14 cellular contexts compared by ENCODE assay signal in genomic region chr12:802242-802995, GRCh38. TPM values are rescaled to one million over a fixed set of nuclear protein-coding genes. Genes with fewer than 3 reads are reported as not detected.
DNase-seq lines count a peak whose midpoint lies in the region; ATAC-seq and TF ChIP-seq lines count a peak whose summit lies in the region.
"Had no signal": no experiment of that assay in that cellular context is flagged by ENCODE, and none has a peak within 500 bp of the region (broad histone marks: within the 10 kb centered on the region; RNA-seq: fewer than 3 reads in every experiment).

No MANE protein-coding gene starts in this region.

- H3K9me3 ChIP-seq in Panc1 (ENCODE audit: control insufficient read depth, insufficient read depth, low read depth, low read length) (no peaks in the 10 kb centered on the region), hepatocyte (ENCODE audit: low read depth) (no peaks in the 10 kb centered on the region)
- H3K9me3 ChIP-seq: BE2C had no signal

- no peaks in the 10 kb centered on the region for H3K36me3 ChIP-seq in Panc1 (ENCODE audit: control insufficient read depth, insufficient read depth, low read length)
- no peaks in the 10 kb centered on the region for H3K36me3 ChIP-seq in hepatocyte (replicated peaks; ENCODE audit: insufficient read depth, low read depth)
- H3K36me3 ChIP-seq: BE2C had no signal

- peaks cover 69% of the 10 kb centered on the region for H3K4me1 Mint-ChIP-seq in activated naive CD8-positive, alpha-beta T cell (ENCODE audit: low read depth)
- peaks cover 64% of the 10 kb centered on the region for H3K4me1 Mint-ChIP-seq in activated naive CD8-positive, alpha-beta T cell treated with anti-CD3 and anti-CD28 coated beads for 36 hours

- H4K20me1 ChIP-seq in hepatocyte (ENCODE audit: insufficient read depth, poor library complexity, severe bottlenecking), result peaks cover 40% of the 10 kb centered on the region

- no peaks in the 10 kb centered on the region for H3K9me3 Mint-ChIP-seq in activated naive CD8-positive, alpha-beta T cell (ENCODE audit: low read depth)
- H3K9me3 Mint-ChIP-seq in activated naive CD8-positive, alpha-beta T cell treated with anti-CD3 and anti-CD28 coated beads for 36 hours, result no peaks in the 10 kb centered on the region
- H3K9me3 Mint-ChIP-seq: activated CD4-positive, alpha-beta T cell treated with anti-CD3 and anti-CD28 coated beads, Interleukin-2, amount 10 ng/mL, durations not matched to agents 7 days and 5 days had no signal

- H3K36me3 Mint-ChIP-seq in activated naive CD8-positive, alpha-beta T cell, result no peaks in the 10 kb centered on the region
- peaks cover 25% of the 10 kb centered on the region for H3K36me3 Mint-ChIP-seq in activated naive CD8-positive, alpha-beta T cell treated with anti-CD3 and anti-CD28 coated beads for 36 hours

- H3K27me3 Mint-ChIP-seq in activated naive CD8-positive, alpha-beta T cell, result no peaks in the 10 kb centered on the region
- no peaks in the 10 kb centered on the region for H3K27me3 Mint-ChIP-seq in activated naive CD8-positive, alpha-beta T cell treated with anti-CD3 and anti-CD28 coated beads for 36 hours
- H3K27me3 Mint-ChIP-seq: activated CD4-positive, alpha-beta T cell treated with anti-CD3 and anti-CD28 coated beads, Interleukin-2, amount 10 ng/mL, durations not matched to agents 7 days and 5 days had no signal

- DNase-seq in activated naive CD8-positive, alpha-beta T cell treated with anti-CD3 and anti-CD28 coated beads for 36 hours, result no peak
- DNase-seq in Panc1 (ENCODE audit: low read depth, low spot score) (no peak), left lobe of liver (ENCODE audit: low spot score) (no peak), DMS114 treated with DMSO at 0.1 percent for 48 hours (lab: John Stamatoyannopoulos, UW; ENCODE audit: unreplicated experiment) (no peak), HEK293T (ENCODE audit: extremely low spot score) (no peak), hepatocyte (ENCODE audit: low spot score) (no peak)
- DNase-seq: activated CD4-positive, alpha-beta T cell treated with anti-CD3 and anti-CD28 coated beads, Interleukin-2, amount 10 ng/mL, durations not matched to agents 7 days and 5 days; activated naive CD4-positive, alpha-beta T cell treated with Interleukin-2 at 50 U/mL for 16 hours; BE2C; PC-9; stimulated activated CD4-positive, alpha-beta T cell treated with anti-CD3 and anti-CD28 coated beads, Interleukin-1b, Interleukin-23, amount 100 ng/mL, for 48 hours had no signal

- WGBS in hepatocyte (ENCODE audit: low lambda C conversion rate, missing lambda C conversion rate), result 62% methylated on average over 3 of the region's 3 CpGs

- H3K27me3 ChIP-seq in Panc1 (ENCODE audit: control insufficient read depth, insufficient read depth, low read length) (no peaks in the 10 kb centered on the region), hepatocyte (no peaks in the 10 kb centered on the region)
- H3K27me3 ChIP-seq: BE2C had no signal

- TF ChIP-seq CTCF in Panc1 (IDR thresholded peaks at IDR 0.05) (no peak), hepatocyte (IDR thresholded peaks at IDR 0.05; ENCODE audit: poor library complexity) (no peak)

- H3K4me3 ChIP-seq in Panc1 (ENCODE audit: low read depth in 2 of 2, low read length in 2 of 2) (no peak overlapping the region), hepatocyte (no peak overlapping the region)
- H3K4me3 ChIP-seq: PC-9 had no signal

- H3K4me1 ChIP-seq in Panc1 (ENCODE audit: control insufficient read depth, insufficient read depth, low read length) (peaks cover 36% of the 10 kb centered on the region), hepatocyte (ENCODE audit: insufficient read depth) (peaks cover 14% of the 10 kb centered on the region)
- H3K4me1 ChIP-seq: BE2C had no signal

- H3K27ac ChIP-seq in Panc1 (ENCODE audit: low read length) (peak overlapping the region; percentile 3; the same call in 1 of the 2 replicates), hepatocyte (no peak overlapping the region)
- H3K27ac ChIP-seq: HL-60, PC-9 had no signal

- no peak overlapping the region for H3K4me2 ChIP-seq in hepatocyte
- H3K4me2 ChIP-seq: PC-9 had no signal

- intact Hi-C loops in Panc1 (cut with micrococcal nuclease; ENCODE audit: unreplicated experiment), result no loop called here

- H3K9me2 ChIP-seq in hepatocyte (replicated peaks; ENCODE audit: insufficient read depth), result no peaks in the 10 kb centered on the region

- BruUV-seq in Panc1 (replicated peaks; lab: Mats Ljungman, UMichigan), result no TSS peak

- ATAC-seq in Panc1 (no peak), left lobe of liver (peak; percentile 66), HG02610 (IDR thresholded peaks at IDR 0.05; ENCODE audit: unreplicated experiment) (no peak)

- no peak overlapping the region for H2AFZ ChIP-seq in hepatocyte
- H2AFZ ChIP-seq: PC-9 had no signal

- in situ Hi-C loops in Panc1 (cut with HindIII; ENCODE audit: low pct_unique_long_range_greater_than_20kb, low sequenced_read_pairs), result no loop called here

- CTCF ChIA-PET in Panc1 (lab: Charles Lee) (no interaction called here), HEK293T (lab: Yijun Ruan, JAX) (interaction anchor here (1.0 kb wide), 1 partner anchor 48 kb away, joined by 3 read pairs; no protein-coding TSS in a partner anchor)

- H3K27ac Mint-ChIP-seq in activated naive CD8-positive, alpha-beta T cell, result peak overlapping the region; percentile 83
- no peak overlapping the region for H3K27ac Mint-ChIP-seq in activated naive CD8-positive, alpha-beta T cell treated with anti-CD3 and anti-CD28 coated beads for 36 hours
- H3K27ac Mint-ChIP-seq: activated CD4-positive, alpha-beta T cell treated with anti-CD3 and anti-CD28 coated beads, Interleukin-2, amount 10 ng/mL, durations not matched to agents 7 days and 5 days had no signal

- peak overlapping the region; percentile 51 for H3K4me3 Mint-ChIP-seq in activated naive CD8-positive, alpha-beta T cell
- no peak overlapping the region for H3K4me3 Mint-ChIP-seq in activated naive CD8-positive, alpha-beta T cell treated with anti-CD3 and anti-CD28 coated beads for 36 hours
- H3K4me3 Mint-ChIP-seq: activated CD4-positive, alpha-beta T cell treated with anti-CD3 and anti-CD28 coated beads, Interleukin-2, amount 10 ng/mL, durations not matched to agents 7 days and 5 days had no signal

- H3K79me2 ChIP-seq in hepatocyte, result peaks cover 93% of the 10 kb centered on the region

- POLR2A ChIA-PET in Panc1 (lab: Charles Lee), result no interaction called here
- POLR2A ChIA-PET in HEK293T (lab: Yijun Ruan, JAX), result no interaction called here

TF ChIP-seq in HEK293T, 16 proteins besides CTCF, POLR2A, EP300 and RAD21:
- TF ChIP-seq FOXM1 (IDR thresholded peaks at IDR 0.05; ENCODE audit: borderline replicate concordance) (no peak), ELF4 (IDR thresholded peaks at IDR 0.05) (no peak), ARNT (IDR thresholded peaks at IDR 0.05) (no peak), CTBP1 (IDR thresholded peaks at IDR 0.05; ENCODE audit: borderline replicate concordance) (no peak), BHLHE40 (IDR thresholded peaks at IDR 0.05; ENCODE audit: borderline replicate concordance) (no peak), PKNOX1 (IDR thresholded peaks at IDR 0.05) (no peak), SP1 (IDR thresholded peaks at IDR 0.05) (no peak), HDGF (IDR thresholded peaks at IDR 0.05; ENCODE audit: borderline replicate concordance) (no peak), LEF1 (IDR thresholded peaks at IDR 0.05; ENCODE audit: borderline replicate concordance) (no peak), FOXA1 (IDR thresholded peaks at IDR 0.05) (no peak), NFRKB (IDR thresholded peaks at IDR 0.05) (no peak), ZNF384 (IDR thresholded peaks at IDR 0.05) (no peak), SUZ12 (IDR thresholded peaks at IDR 0.05) (no peak), TARDBP (IDR thresholded peaks at IDR 0.05) (no peak), L3MBTL2 (conservative IDR thresholded peaks at IDR 0.05) (no peak), FOXK2 (IDR thresholded peaks at IDR 0.05) (no peak)

RNA-seq across cellular contexts. Expression of gene WNK1, which starts 50.0 kb away (rescaled TPM):
- total RNA-seq in activated naive CD8-positive, alpha-beta T cell treated with anti-CD3 and anti-CD28 coated beads for 36 hours, result 100 to 1,000 TPM; 117 to 118 TPM
- total RNA-seq in Panc1 (2021; ENCODE audit: unreplicated experiment) (181 TPM), left lobe of liver (79.9 TPM), hepatocyte (62.6 and 63.7 TPM in 2 replicates)
- 117 TPM for polyA plus RNA-seq in Panc1 (2012; ENCODE audit: insufficient read length)
- polyA plus RNA-seq in hepatocyte, result 51.2 and 58.5 TPM in 2 replicates
